Comparison of ENCODE assay signal across 1 cellular context in genomic region chr1:21783679-21784603, GRCh38.
TF ChIP-seq lines count a peak whose summit lies in the region.

No MANE protein-coding gene starts in this region.

TF ChIP-seq in H1, 55 proteins besides CTCF, POLR2A, EP300 and RAD21 (continued from another document):
- no peak for TF ChIP-seq RFX5 (IDR thresholded peaks at IDR 0.05; ENCODE audit: borderline replicate concordance, low read depth, low read length)
- no peak for TF ChIP-seq BRCA1 (IDR thresholded peaks at IDR 0.05; ENCODE audit: low read depth, low read length)
- TF ChIP-seq ZNF274 (IDR thresholded peaks at IDR 0.05; ENCODE audit: borderline replicate concordance, extremely low read depth, low read length) = no peak
- TF ChIP-seq EZH2 (IDR thresholded peaks at IDR 0.05; ENCODE audit: low read depth, low read length, severe bottlenecking) = no peak
- no peak for TF ChIP-seq TBP (IDR thresholded peaks at IDR 0.05; ENCODE audit: low read depth, low read length)
- TF ChIP-seq RXRA (IDR thresholded peaks at IDR 0.05; ENCODE audit: insufficient read depth, low read depth, low read length) = no peak
- TF ChIP-seq KDM1A (IDR thresholded peaks at IDR 0.05; ENCODE audit: borderline replicate concordance, low read length) = peak; percentile 66; the same call in 1 of the 2 replicates
- TF ChIP-seq CHD7 (IDR thresholded peaks at IDR 0.05; ENCODE audit: insufficient replicate concordance, low read length) = peak; percentile 60
- 0 out of 2 replicates have a peak, but pooled peaks have one; percentile 18 for TF ChIP-seq MAX (IDR thresholded peaks at IDR 0.05)
- peak; percentile 57; the same call in 1 of the 2 replicates for TF ChIP-seq ATF3 (IDR thresholded peaks at IDR 0.05; ENCODE audit: insufficient read depth, low read depth, low read length)
- TF ChIP-seq KDM5A (IDR thresholded peaks at IDR 0.05; ENCODE audit: low read length) = no peak
- TF ChIP-seq CBX8 (IDR thresholded peaks at IDR 0.05; ENCODE audit: borderline replicate concordance, low read depth, low read length) = no peak
- TF ChIP-seq PHF8 (conservative IDR thresholded peaks at IDR 0.05; ENCODE audit: low read depth, low read length) = no peak
- TF ChIP-seq TCF12 (IDR thresholded peaks at IDR 0.05; ENCODE audit: low read depth, low read length) = peak; percentile 47; the same call in 1 of the 2 replicates
- peak; percentile 50; the same call in 1 of the 2 replicates for TF ChIP-seq YY1 (IDR thresholded peaks at IDR 0.05; ENCODE audit: low read depth, low read length)
- TF ChIP-seq RBBP5 (IDR thresholded peaks at IDR 0.05; ENCODE audit: borderline replicate concordance, low read depth, low read length) = no peak
- TF ChIP-seq JUND (IDR thresholded peaks at IDR 0.05; ENCODE audit: low read length) = no peak
- no peak for TF ChIP-seq GTF2F1 (IDR thresholded peaks at IDR 0.05; ENCODE audit: borderline replicate concordance, low read depth, low read length)
- 0 out of 2 replicates have a peak, but pooled peaks have one; percentile 5 for TF ChIP-seq SP4 (IDR thresholded peaks at IDR 0.05; ENCODE audit: low read length)
- no peak for TF ChIP-seq TAF1 (IDR thresholded peaks at IDR 0.05; ENCODE audit: low read depth, low read length)
- no peak for TF ChIP-seq RNF2 (IDR thresholded peaks at IDR 0.05; ENCODE audit: borderline replicate concordance, low read depth, low read length, missing control alignments, poor library complexity, severe bottlenecking)
- no peak for TF ChIP-seq HDAC6 (IDR thresholded peaks at IDR 0.05; ENCODE audit: low read depth, low read length)
- TF ChIP-seq ASH2L (IDR thresholded peaks at IDR 0.05; ENCODE audit: low read length) = peak; percentile 10
- TF ChIP-seq CHD2 (IDR thresholded peaks at IDR 0.05; ENCODE audit: low read length) = no peak
- TF ChIP-seq HDAC2 (IDR thresholded peaks at IDR 0.05; ENCODE audit: borderline replicate concordance in 1 of 2, low read depth in 2 of 2, low read length in 2 of 2) = no peak
- no peak; a peak in 2 of 4 replicates for TF ChIP-seq SIN3A (conservative IDR thresholded peaks at IDR 0.05 in 1 of 2, IDR thresholded peaks at IDR 0.05 in 1 of 2; ENCODE audit: low read depth in 1 of 2, low read length in 2 of 2)
- TF ChIP-seq TEAD4 (IDR thresholded peaks at IDR 0.05; ENCODE audit: low read depth, low read length) = peak; percentile 19; the same call in 1 of the 2 replicates
- TF ChIP-seq KDM4A (IDR thresholded peaks at IDR 0.05; ENCODE audit: low read depth, low read length, severe bottlenecking) = no peak
- peak; percentile 100 for TF ChIP-seq SIX5 (IDR thresholded peaks at IDR 0.05; ENCODE audit: low read depth, low read length)
- no peak for TF ChIP-seq SUZ12 (IDR thresholded peaks at IDR 0.05; ENCODE audit: low read length)
- TF ChIP-seq MAFK (IDR thresholded peaks at IDR 0.05; ENCODE audit: low read depth, low read length) = no peak
- no peak for TF ChIP-seq SRF (IDR thresholded peaks at IDR 0.05; ENCODE audit: low read depth, low read length)
- TF ChIP-seq NRF1 (IDR thresholded peaks at IDR 0.05; ENCODE audit: low read depth, low read length) = no peak
- TF ChIP-seq SIRT6 (IDR thresholded peaks at IDR 0.05; ENCODE audit: low read length) = no peak
- no peak for TF ChIP-seq CTBP2 (IDR thresholded peaks at IDR 0.05; ENCODE audit: borderline replicate concordance, insufficient read depth, insufficient read length, low read length)
- TF ChIP-seq USF2 (IDR thresholded peaks at IDR 0.05; ENCODE audit: low read length) = no peak
- no peak for TF ChIP-seq SP2 (IDR thresholded peaks at IDR 0.05; ENCODE audit: low read length)
- TF ChIP-seq TAF7 (optimal IDR thresholded peaks at IDR 0.05; ENCODE audit: borderline replicate concordance, low read depth, low read length) = no peak
- TF ChIP-seq ATF2 (IDR thresholded peaks at IDR 0.05; ENCODE audit: low read length) = no peak; the same call in 1 of the 2 replicates
- no peak for TF ChIP-seq E2F6 (IDR thresholded peaks at IDR 0.05)
- TF ChIP-seq EGR1 (IDR thresholded peaks at IDR 0.05; ENCODE audit: borderline replicate concordance, low read depth, low read length) = no peak
- no peak for TF ChIP-seq CHD1 (IDR thresholded peaks at IDR 0.05; ENCODE audit: low read depth, low read length)
- no peak for TF ChIP-seq CEBPB (IDR thresholded peaks at IDR 0.05; ENCODE audit: low read depth, low read length)
- no peak for TF ChIP-seq JUN (IDR thresholded peaks at IDR 0.05; ENCODE audit: low read depth, low read length)
- no peak for TF ChIP-seq CREB1 (IDR thresholded peaks at IDR 0.05)
- no peak for TF ChIP-seq FOSL1 (IDR thresholded peaks at IDR 0.05; ENCODE audit: insufficient read depth, low read depth, low read length)
- TF ChIP-seq SP1 (IDR thresholded peaks at IDR 0.05; ENCODE audit: low read depth, low read length) = peak; percentile 75
- TF ChIP-seq POU5F1 (IDR thresholded peaks at IDR 0.05; ENCODE audit: low read depth, low read length) = no peak
